8 cellular contexts compared by ENCODE assay signal in the genomic region with DNA sequence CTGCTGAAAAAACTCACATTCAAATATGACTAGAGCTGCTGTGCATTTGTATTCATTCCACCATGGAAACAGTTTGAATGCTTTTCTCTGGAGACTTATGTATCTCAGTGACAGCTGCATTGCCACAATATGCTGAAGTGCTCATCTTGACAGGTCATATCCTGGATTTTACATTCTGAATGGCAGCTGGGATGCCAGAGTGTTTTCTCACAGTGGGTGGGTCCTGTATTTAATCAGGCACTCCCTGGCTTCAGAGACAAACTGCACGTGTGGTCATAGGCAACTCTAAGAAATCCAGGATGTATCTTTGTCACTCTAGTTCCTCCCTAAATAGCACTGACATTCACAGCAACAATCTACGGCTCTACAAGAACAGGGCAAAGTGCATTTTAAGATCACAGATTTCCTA.
A peak's percentile ranks its signal among the peaks of the same experiment; 100 is the strongest.
DNase-seq lines count a peak whose midpoint lies in the region; ATAC-seq and TF ChIP-seq lines count a peak whose summit lies in the region.

No MANE protein-coding gene starts in this region.

- H3K4me3 ChIP-seq in GM12864 (ENCODE audit: low read depth, low read length) (peak overlapping the region; percentile 15; the same call in 1 of the 2 replicates), lung (no peak overlapping the region)

- no peaks in the 10 kb centered on the region for H3K27me3 ChIP-seq in lung (ENCODE audit: control insufficient read depth, insufficient read depth)

- no peaks in the 10 kb centered on the region for H3K36me3 ChIP-seq in lung (ENCODE audit: control insufficient read depth in 2 of 2, insufficient read depth in 2 of 2, low read length in 2 of 2)

- H3K4me1 ChIP-seq in lung (ENCODE audit: control insufficient read depth in 2 of 2, insufficient read depth in 2 of 2, low read length in 2 of 2): no peaks in the 10 kb centered on the region

- H3K27ac ChIP-seq in lung (ENCODE audit: low read depth in 1 of 2, low read length in 1 of 2): no peak overlapping the region

- TF ChIP-seq CTCF in GM12864 (IDR thresholded peaks at IDR 0.05; ENCODE audit: low read depth, low read length, missing control alignments) (no peak), lung (IDR thresholded peaks at IDR 0.05; ENCODE audit: control extremely low read depth, extremely low read depth) (no peak)

- H3K9me3 ChIP-seq in lung (ENCODE audit: control insufficient read depth in 2 of 2, insufficient read depth in 1 of 2, low read length in 1 of 2): no peaks in the 10 kb centered on the region

- peak; percentile 30 for ATAC-seq in GM21447 (IDR thresholded peaks at IDR 0.05; ENCODE audit: unreplicated experiment)
- peak; percentile 19 for ATAC-seq in lung (ENCODE audit: insufficient read depth, low FRiP score)

- 21% methylated on average over 2 of the region's 2 CpGs for WGBS in lung, 2 donors

- no peak for DNase-seq in GM12864 (ENCODE audit: low read depth)
- peak; percentile 71 for DNase-seq in HS-5 (ENCODE audit: low read depth)
- DNase-seq in SW480 (ENCODE audit: low spot score): peak; percentile 85
- no peak for DNase-seq in lung (ENCODE audit: low spot score)
- DNase-seq in SK-N-DZ (ENCODE audit: low spot score): no peak
- no peak for DNase-seq in NCI-H2196 treated with DMSO at 0.1 percent for 48 hours (lab: John Stamatoyannopoulos, UW; ENCODE audit: unreplicated experiment)
- DNase-seq in T-helper 1 cell: no peak

Comparison
In these comparisons a context has a peak if more than half of its experiments do, and no peak if none do; other contexts are left out.
1. DNase-seq: peak in HS-5 (single experiment) and SW480 (single experiment); none in GM12864 (single experiment), lung (single experiment), SK-N-DZ (single experiment), NCI-H2196 treated with DMSO at 0.1 percent for 48 hours (single experiment) and T-helper 1 cell (0 of 5).